22 cellular contexts compared by ENCODE assay signal in the genomic region with DNA sequence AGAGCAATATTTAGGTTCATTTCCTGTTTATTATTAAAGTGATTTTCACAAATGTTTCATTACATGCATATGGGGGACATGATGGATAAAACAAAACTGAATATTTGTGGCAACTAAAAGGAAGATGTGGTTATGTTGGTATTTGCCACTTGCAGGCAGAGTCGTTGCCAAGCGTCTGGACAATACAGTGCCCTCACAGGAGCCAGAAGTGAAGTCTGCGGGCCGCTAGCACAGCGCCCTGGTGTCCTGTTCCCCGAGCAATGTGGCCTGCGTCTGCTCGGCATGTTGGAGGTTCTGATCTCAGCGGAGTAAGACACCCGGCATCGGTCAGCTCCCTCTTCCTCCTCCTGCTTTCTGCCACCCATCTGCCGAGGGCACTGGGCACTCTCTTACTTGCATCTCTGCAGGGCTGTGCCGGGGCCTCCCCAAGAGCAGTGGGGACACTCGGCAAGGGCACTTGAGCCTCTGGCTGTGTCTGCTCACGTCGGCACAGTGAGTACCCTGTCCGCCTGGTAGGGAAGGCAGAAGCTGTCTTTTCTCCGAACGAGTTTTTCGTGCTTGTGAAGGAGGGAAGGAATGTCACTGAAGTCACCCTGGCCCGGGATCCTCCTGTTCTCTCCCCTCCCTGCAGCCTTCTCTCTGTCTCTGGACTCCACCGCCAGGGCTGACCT. TPM values are rescaled to one million over a fixed set of nuclear protein-coding genes. Genes with fewer than 3 reads are reported as not detected.
DNase-seq lines count a peak whose midpoint lies in the region; ATAC-seq, FAIRE-seq and TF ChIP-seq lines count a peak whose summit lies in the region.
"Had no signal": no experiment of that assay in that cellular context is flagged by ENCODE, and none has a peak within 500 bp of the region (broad histone marks: within the 10 kb centered on the region; RNA-seq: fewer than 3 reads in every experiment).

No MANE protein-coding gene starts in this region.

- H3K4me1 Mint-ChIP-seq in natural killer cell = no peaks in the 10 kb centered on the region
- H3K4me1 Mint-ChIP-seq: activated CD8-positive, alpha-beta memory T cell treated with anti-CD3 and anti-CD28 coated beads, Interleukin-2, amount 10 ng/mL, durations not matched to agents 7 days and 5 days; naive thymus-derived CD4-positive, alpha-beta T cell had no signal

- DNase-seq in HT1080 (ENCODE audit: low read depth) (peak; percentile 16), K562 (ENCODE audit: extremely low read depth in 1 of 4, low spot score in 3 of 4) (no peak), mesenchymal stem cell (peak; percentile 13), natural killer cell (no peak), HAP-1 (ENCODE audit: low spot score in 2 of 2) (no peak)
- DNase-seq: activated CD8-positive, alpha-beta memory T cell treated with anti-CD3 and anti-CD28 coated beads, Interleukin-2, amount 10 ng/mL, durations not matched to agents 7 days and 5 days; activated gamma-delta T cell; AML-193; esophagus squamous epithelium; Karpas-422; naive thymus-derived CD4-positive, alpha-beta T cell; NCI-H1694; NCI-H510A treated with DMSO at 0.1 percent for 48 hours; PC-3; stomach; WERI-Rb-1 had no signal

- H2AFZ ChIP-seq in K562 (ENCODE audit: low read depth, low read length) (peak overlapping the region; percentile 68), mesenchymal stem cell (ENCODE audit: low read depth, low read length) (no peak overlapping the region)

- H3K36me3 Mint-ChIP-seq in natural killer cell = no peaks in the 10 kb centered on the region
- H3K36me3 Mint-ChIP-seq: activated CD8-positive, alpha-beta memory T cell treated with anti-CD3 and anti-CD28 coated beads, Interleukin-2, amount 10 ng/mL, durations not matched to agents 7 days and 5 days; naive thymus-derived CD4-positive, alpha-beta T cell had no signal

- no peaks in the 10 kb centered on the region for H4K20me1 ChIP-seq in BLaER1
- H4K20me1 ChIP-seq in K562 (replicated peaks; ENCODE audit: control insufficient read depth, insufficient read depth, low read length) = no peaks in the 10 kb centered on the region

- no peak overlapping the region for H3K27ac ChIP-seq in BLaER1
- H3K27ac ChIP-seq in K562 (ENCODE audit: extremely low read depth, low read depth, low read length) = no peak overlapping the region
- no peak overlapping the region for H3K27ac ChIP-seq in mesenchymal stem cell (ENCODE audit: low read length, poor library complexity, severe bottlenecking)
- no peak overlapping the region for H3K27ac ChIP-seq in gastroesophageal sphincter
- H3K27ac ChIP-seq: ascending aorta, esophagus squamous epithelium, prostate gland, stomach, WERI-Rb-1 had no signal

- H3K9me1 ChIP-seq in K562 (ENCODE audit: control insufficient read depth, insufficient read depth, low read length) = no peaks in the 10 kb centered on the region

- no peak overlapping the region for H3K23ac ChIP-seq in mesenchymal stem cell (ENCODE audit: low read length in 2 of 2)

- TF ChIP-seq CTCF in K562 (IDR thresholded peaks at IDR 0.05 in 2 of 3, conservative IDR thresholded peaks at IDR 0.05 in 1 of 3; ENCODE audit: insufficient read depth in 2 of 3, low read depth in 1 of 3, low read length in 3 of 3) (no peak), gastroesophageal sphincter (IDR thresholded peaks at IDR 0.05) (no peak), natural killer cell (IDR thresholded peaks at IDR 0.05) (no peak)

- H3K79me1 ChIP-seq in mesenchymal stem cell (replicated peaks; ENCODE audit: low read length, poor library complexity, severe bottlenecking) = no peaks in the 10 kb centered on the region

- H3K4me3 Mint-ChIP-seq in natural killer cell = no peak overlapping the region
- H3K4me3 Mint-ChIP-seq: activated CD8-positive, alpha-beta memory T cell treated with anti-CD3 and anti-CD28 coated beads, Interleukin-2, amount 10 ng/mL, durations not matched to agents 7 days and 5 days; naive thymus-derived CD4-positive, alpha-beta T cell had no signal

- TF ChIP-seq EP300 in K562 (IDR thresholded peaks at IDR 0.05; ENCODE audit: low read length) = no peak
- TF ChIP-seq EP300 in gastroesophageal sphincter (IDR thresholded peaks at IDR 0.05) = no peak

- no peak for TF ChIP-seq POLR2A in K562 (conservative IDR thresholded peaks at IDR 0.05)
- TF ChIP-seq POLR2A in gastroesophageal sphincter (IDR thresholded peaks at IDR 0.05) = no peak

- no peaks in the 10 kb centered on the region for H3K79me2 ChIP-seq in K562 (ENCODE audit: control insufficient read depth, insufficient read depth, low read length)

- H3K4me2 ChIP-seq in BLaER1 (0 out of 2 replicates have a peak overlapping the region, but pooled peaks have one; percentile 2), K562 (ENCODE audit: insufficient read depth, low read length) (no peak overlapping the region), mesenchymal stem cell (ENCODE audit: low read length, poor library complexity, severe bottlenecking) (no peak overlapping the region)

- H3K9ac ChIP-seq in BLaER1 (no peak overlapping the region), K562 (ENCODE audit: insufficient read depth in 1 of 2, low read depth in 2 of 2, low read length in 2 of 2) (peak overlapping the region in 1 of 2 experiments; percentile 10; a peak in 1 of 4 replicates), mesenchymal stem cell (ENCODE audit: low read length) (no peak overlapping the region)

- H3K18ac ChIP-seq in mesenchymal stem cell (ENCODE audit: low read depth in 1 of 2, low read length in 2 of 2) = no peak overlapping the region

- no peak overlapping the region for H3K14ac ChIP-seq in mesenchymal stem cell (ENCODE audit: low read length in 2 of 2)

- H3K4me3 ChIP-seq in BLaER1 = no peak overlapping the region
- no peak overlapping the region for H3K4me3 ChIP-seq in K562
- no peak overlapping the region for H3K4me3 ChIP-seq in mesenchymal stem cell (ENCODE audit: insufficient read depth in 1 of 2, low read depth in 1 of 2, low read length in 2 of 2)
- H3K4me3 ChIP-seq in gastroesophageal sphincter = no peak overlapping the region
- H3K4me3 ChIP-seq in HAP-1 = no peak overlapping the region
- H3K4me3 ChIP-seq: ascending aorta, esophagus squamous epithelium, prostate gland, stomach had no signal

- no peaks in the 10 kb centered on the region for H3K27me3 ChIP-seq in BLaER1
- H3K27me3 ChIP-seq in K562 (ENCODE audit: control insufficient read depth in 2 of 2, insufficient read depth in 2 of 2, low read length in 2 of 2) = peaks cover 0 to 11% of the 10 kb centered on the region in 2 experiments; a peak in 2 of 5 replicates
- H3K27me3 ChIP-seq in mesenchymal stem cell (ENCODE audit: control insufficient read depth in 1 of 2, insufficient read depth in 1 of 2, low read length in 2 of 2) = peaks cover 0 to 45% of the 10 kb centered on the region in 2 experiments
- H3K27me3 ChIP-seq in gastroesophageal sphincter = peaks cover 12% of the 10 kb centered on the region
- no peaks in the 10 kb centered on the region for H3K27me3 ChIP-seq in HAP-1 (ENCODE audit: low read depth)
- H3K27me3 ChIP-seq: ascending aorta had no signal

- no peak overlapping the region for H4K91ac ChIP-seq in mesenchymal stem cell (ENCODE audit: low read length)

- WGBS in K562 (ENCODE audit: insufficient coverage, low coverage, missing lambda C conversion rate) = 38% methylated on average over 15 of the region's 22 CpGs
- WGBS in mesenchymal stem cell = 78% methylated on average over 19 of the region's 22 CpGs
- WGBS in gastroesophageal sphincter (ENCODE audit: low coverage in 1 of 2), 2 donors = 41 to 66% methylated on average over 8 to 9 of the region's 22 CpGs

- in situ Hi-C loops in K562 (cut with MboI) = no loop called here
- in situ Hi-C loops in HAP-1 (cut with MboI; ENCODE audit: low sequenced_read_pairs) = no loop called here

- BruUV-seq in K562 (replicated peaks; lab: Mats Ljungman, UMichigan) = no TSS peak

- H4K8ac ChIP-seq in mesenchymal stem cell (ENCODE audit: low read length) = no peak overlapping the region

- TF ChIP-seq RAD21 in K562 (CRISPR knock-in tag; conservative IDR thresholded peaks at IDR 0.05 in 1 of 2, IDR thresholded peaks at IDR 0.05 in 1 of 2) = no peak

- CTCF ChIA-PET in K562 (lab: Yijun Ruan, JAX; ENCODE audit: low intra/inter-chr PET ratio) = no interaction called here

- peaks cover 14 to 15% of the 10 kb centered on the region in 2 donors for H3K27me3 Mint-ChIP-seq in natural killer cell (ENCODE audit: low read depth in 2 of 2)

- H2BK15ac ChIP-seq in mesenchymal stem cell (ENCODE audit: low read depth, poor library complexity, severe bottlenecking) = no peak overlapping the region

- H2BK12ac ChIP-seq in mesenchymal stem cell (ENCODE audit: low read length in 2 of 2) = no peak overlapping the region

- POLR2A ChIA-PET in K562 (lab: Yijun Ruan, JAX) = interaction anchor here (0.6 to 0.8 kb wide), 4 partner anchors 10 to 197 kb away, joined by 3 to 4 read pairs (median 3); no protein-coding TSS in a partner anchor

- intact Hi-C loops in K562 (cut with micrococcal nuclease) = no loop called here
- intact Hi-C loops in natural killer cell (cut with micrococcal nuclease) = no loop called here

- H2BK5ac ChIP-seq in mesenchymal stem cell (ENCODE audit: low read depth, low read length, poor library complexity, severe bottlenecking) = no peak overlapping the region

- FAIRE-seq in K562 (lab: Jason Lieb, UNC) = no peak
- FAIRE-seq: GM19239 had no signal

- no peak overlapping the region for H2AK5ac ChIP-seq in mesenchymal stem cell (ENCODE audit: low read length, severe bottlenecking)

- no peak for ATAC-seq in K562
- no peak for ATAC-seq in HG02588 (IDR thresholded peaks at IDR 0.05; ENCODE audit: unreplicated experiment)
- no peak for ATAC-seq in gastroesophageal sphincter
- ATAC-seq in natural killer cell = no peak
- ATAC-seq: activated CD8-positive, alpha-beta memory T cell treated with anti-CD3 and anti-CD28 coated beads, Interleukin-2, amount 10 ng/mL, durations not matched to agents 7 days and 5 days; naive thymus-derived CD4-positive, alpha-beta T cell had no signal

- no peak overlapping the region for H2BK120ac ChIP-seq in mesenchymal stem cell (ENCODE audit: low read depth, low read length)

- H3K36me3 ChIP-seq in BLaER1 (no peaks in the 10 kb centered on the region), K562 (ENCODE audit: control insufficient read depth, insufficient read depth, low read length) (no peaks in the 10 kb centered on the region), mesenchymal stem cell (ENCODE audit: control insufficient read depth in 1 of 2, insufficient read depth in 2 of 2, low read depth in 1 of 2, low read length in 2 of 2) (no peaks in the 10 kb centered on the region), gastroesophageal sphincter (peaks cover 0 to 11% of the 10 kb centered on the region in 2 donors), HAP-1 (replicated peaks) (no peaks in the 10 kb centered on the region)
- H3K36me3 ChIP-seq: ascending aorta, esophagus squamous epithelium, prostate gland, stomach, WERI-Rb-1 had no signal

- no peak overlapping the region for H3K4ac ChIP-seq in mesenchymal stem cell (ENCODE audit: low read depth in 1 of 2, low read length in 2 of 2)

- no peaks in the 10 kb centered on the region for H3K9me3 ChIP-seq in BLaER1
- no peaks in the 10 kb centered on the region for H3K9me3 ChIP-seq in K562 (replicated peaks; ENCODE audit: control insufficient read depth, insufficient read depth, low read depth, low read length)
- H3K9me3 ChIP-seq in mesenchymal stem cell (ENCODE audit: control insufficient read depth, low read length) = no peaks in the 10 kb centered on the region
- no peaks in the 10 kb centered on the region for H3K9me3 ChIP-seq in gastroesophageal sphincter
- H3K9me3 ChIP-seq in HAP-1 = no peaks in the 10 kb centered on the region
- H3K9me3 ChIP-seq: ascending aorta, esophagus squamous epithelium, prostate gland, stomach had no signal

- no peak overlapping the region for H3K27ac Mint-ChIP-seq in natural killer cell
- H3K27ac Mint-ChIP-seq: activated CD8-positive, alpha-beta memory T cell treated with anti-CD3 and anti-CD28 coated beads, Interleukin-2, amount 10 ng/mL, durations not matched to agents 7 days and 5 days; naive thymus-derived CD4-positive, alpha-beta T cell had no signal

- no peaks in the 10 kb centered on the region for H3K9me3 Mint-ChIP-seq in natural killer cell

- peaks cover 13% of the 10 kb centered on the region for H3K4me1 ChIP-seq in BLaER1
- peaks cover 0 to 3% of the 10 kb centered on the region in 2 experiments; a peak in 1 of 5 replicates for H3K4me1 ChIP-seq in K562 (replicated peaks in 1 of 2; ENCODE audit: control insufficient read depth in 2 of 2, insufficient read depth in 2 of 2, low read length in 2 of 2)
- peaks cover 10% of the 10 kb centered on the region for H3K4me1 ChIP-seq in mesenchymal stem cell (ENCODE audit: control insufficient read depth, insufficient read depth, low read depth, low read length)
- H3K4me1 ChIP-seq in gastroesophageal sphincter = no peaks in the 10 kb centered on the region
- H3K4me1 ChIP-seq in HAP-1 = no peaks in the 10 kb centered on the region
- H3K4me1 ChIP-seq: ascending aorta, esophagus squamous epithelium, prostate gland, stomach had no signal

RNA-seq across cellular contexts. Expression of a gene that starts 10.5 kb away (rescaled TPM):
- 102 and 113 TPM in 2 replicates for total RNA-seq in HT1080 (2014; rRNA removed; shearing (Covaris generic))
- polyA plus RNA-seq in HT1080 (2015; cell fraction: cytosol; rRNA removed) = 85.4 and 90.9 TPM in 2 replicates
- polyA plus RNA-seq in HT1080 (2015; cell fraction: nucleus; rRNA removed) = 78.7 and 86.7 TPM in 2 replicates
- 25.0 and 72.9 TPM in 2 replicates for total RNA-seq in K562 (2011; cell fraction: chromatin; rRNA removed; ENCODE audit: low replicate concordance)
- 53.6 and 60.0 TPM in 2 replicates for total RNA-seq in K562 (2011; cell fraction: nucleolus; rRNA removed)
- 38.6 and 40.0 TPM in 2 replicates for total RNA-seq in K562 (2011; cell fraction: nucleoplasm; rRNA removed)
- total RNA-seq in K562 (2014; rRNA removed) (110 and 158 TPM in 2 replicates), K562 (2014; rRNA removed; fragmentation: Illumina TruSeq; extraction: Trizol) (15.6 and 19.4 TPM in 2 replicates), K562 (2015; rRNA removed; fragmentation: Illumina TruSeq; extraction: Trizol) (43.0 and 46.7 TPM in 2 replicates), K562 (2021) (125 and 128 TPM in 2 replicates), gastroesophageal sphincter (10 to 100 TPM; 20.8 to 34.5 (median 23.4) TPM), natural killer cell (10 to 100 TPM in 2 of 3 donors, 1 to 10 TPM in 1; 9.3 to 15.5 (median 13.7) TPM)
- polyA plus RNA-seq in K562 (2011; rRNA removed) (34.1 and 51.4 TPM in 2 replicates), K562 (2014; fragmentation: Illumina TruSeq; extraction: Trizol) (70.4 and 136 TPM in 2 replicates), K562 (2014; fragmentation: Nextera tagmentation; extraction: Ambion mirVana) (1 to 10 TPM; 1.3 to 1.6 TPM), K562 (2014; rRNA removed) (75.2 and 82.3 TPM in 2 replicates)
- polyA plus RNA-seq in K562 (2011; cell fraction: cytosol; rRNA removed) = 41.6 and 126 TPM in 2 replicates
- polyA plus RNA-seq in K562 (2011; cell fraction: nucleus; rRNA removed) = 57.2 and 116 TPM in 2 replicates
- 74.1 and 75.9 TPM in 2 replicates for polyA plus RNA-seq in K562 (2012)
- 18.4 and 27.6 TPM in 2 replicates for polyA minus RNA-seq in K562 (2011; rRNA and poly(A)+ RNA removed)
- polyA minus RNA-seq in K562 (2011; cell fraction: cytosol; rRNA and poly(A)+ RNA removed) = 57.8 and 61.9 TPM in 2 replicates
- polyA minus RNA-seq in K562 (2011; cell fraction: nucleus; rRNA and poly(A)+ RNA removed) = 24.0 and 25.8 TPM in 2 replicates
- polyA plus RNA-seq in mesenchymal stem cell (2013, experiment 1 of 2) = 14.5 TPM
- 15.3 TPM for polyA plus RNA-seq in mesenchymal stem cell (2013, experiment 2 of 2)

RNA-seq across cellular contexts. Expression of a gene that starts 46.0 kb away (rescaled TPM):
- total RNA-seq in HT1080 (2014; rRNA removed; shearing (Covaris generic)) = 304 and 404 TPM in 2 replicates
- 423 and 488 TPM in 2 replicates for polyA plus RNA-seq in HT1080 (2015; cell fraction: cytosol; rRNA removed)
- polyA plus RNA-seq in HT1080 (2015; cell fraction: nucleus; rRNA removed) = 188 and 206 TPM in 2 replicates
- total RNA-seq in K562 (2011; cell fraction: chromatin; rRNA removed; ENCODE audit: low replicate concordance) = 4.2 and 18.3 TPM in 2 replicates
- 30.4 and 33.7 TPM in 2 replicates for total RNA-seq in K562 (2011; cell fraction: nucleolus; rRNA removed)
- total RNA-seq in K562 (2011; cell fraction: nucleoplasm; rRNA removed) = 12.2 and 13.5 TPM in 2 replicates
- total RNA-seq in K562 (2014; rRNA removed) = 108 and 141 TPM in 2 replicates
- total RNA-seq in K562 (2014; rRNA removed; fragmentation: Illumina TruSeq; extraction: Trizol) = 6.0 and 7.2 TPM in 2 replicates
- total RNA-seq in K562 (2015; rRNA removed; fragmentation: Illumina TruSeq; extraction: Trizol) = 25.3 and 29.2 TPM in 2 replicates
- total RNA-seq in K562 (2021) = 81.7 and 82.4 TPM in 2 replicates
- 29.0 and 49.9 TPM in 2 replicates for polyA plus RNA-seq in K562 (2011; rRNA removed)
- 81.9 and 251 TPM in 2 replicates for polyA plus RNA-seq in K562 (2011; cell fraction: cytosol; rRNA removed)
- polyA plus RNA-seq in K562 (2011; cell fraction: nucleus; rRNA removed) = 42.5 and 50.8 TPM in 2 replicates
- 45.5 and 82.4 TPM in 2 replicates for polyA plus RNA-seq in K562 (2012)
- 11.5 and 38.8 TPM in 2 replicates for polyA plus RNA-seq in K562 (2014; fragmentation: Illumina TruSeq; extraction: Trizol)
- 10 to 100 TPM in 1 of 2 experiments, 1 to 10 TPM in 1; 4.9 to 18.0 TPM for polyA plus RNA-seq in K562 (2014; fragmentation: Nextera tagmentation; extraction: Ambion mirVana)
- polyA plus RNA-seq in K562 (2014; rRNA removed) = 126 and 139 TPM in 2 replicates
- 2.7 and 3.9 TPM in 2 replicates for polyA minus RNA-seq in K562 (2011; rRNA and poly(A)+ RNA removed)
- 15.2 and 30.7 TPM in 2 replicates for polyA minus RNA-seq in K562 (2011; cell fraction: cytosol; rRNA and poly(A)+ RNA removed)
- 7.3 and 7.7 TPM in 2 replicates for polyA minus RNA-seq in K562 (2011; cell fraction: nucleus; rRNA and poly(A)+ RNA removed)
- 245 TPM for polyA plus RNA-seq in mesenchymal stem cell (2013, experiment 1 of 2)
- polyA plus RNA-seq in mesenchymal stem cell (2013, experiment 2 of 2) = 258 TPM
- 100 to 1,000 TPM; 112 to 240 (median 178) TPM for total RNA-seq in gastroesophageal sphincter
- total RNA-seq in natural killer cell = 10 to 100 TPM; 52.1 to 81.7 (median 59.3) TPM

RNA-seq across cellular contexts. Expression of a gene that starts 54.2 kb away (rescaled TPM):
- 22.5 and 34.6 TPM in 2 replicates for total RNA-seq in HT1080 (2014; rRNA removed; shearing (Covaris generic))
- 23.0 and 24.4 TPM in 2 replicates for polyA plus RNA-seq in HT1080 (2015; cell fraction: cytosol; rRNA removed)
- polyA plus RNA-seq in HT1080 (2015; cell fraction: nucleus; rRNA removed) = 13.7 and 16.5 TPM in 2 replicates
- 25.0 and 49.3 TPM in 2 replicates for total RNA-seq in K562 (2011; cell fraction: chromatin; rRNA removed; ENCODE audit: low replicate concordance)
- total RNA-seq in K562 (2011; cell fraction: nucleolus; rRNA removed) = 30.9 and 31.7 TPM in 2 replicates
- 31.2 and 31.8 TPM in 2 replicates for total RNA-seq in K562 (2011; cell fraction: nucleoplasm; rRNA removed)
- total RNA-seq in K562 (2014; rRNA removed) (23.7 and 28.4 TPM in 2 replicates), K562 (2014; rRNA removed; fragmentation: Illumina TruSeq; extraction: Trizol) (8.1 and 9.6 TPM in 2 replicates), K562 (2015; rRNA removed; fragmentation: Illumina TruSeq; extraction: Trizol) (11.7 and 12.4 TPM in 2 replicates), K562 (2021) (26.3 and 27.8 TPM in 2 replicates), gastroesophageal sphincter (10 to 100 TPM; 15.8 to 21.7 (median 19.2) TPM), natural killer cell (10 to 100 TPM in 1 of 3 donors, 1 to 10 TPM in 2; 6.5 to 12.4 (median 9.3) TPM)
- polyA plus RNA-seq in K562 (2011; rRNA removed) (13.9 and 14.0 TPM in 2 replicates), K562 (2014; fragmentation: Illumina TruSeq; extraction: Trizol) (15.0 TPM in 2 replicates), K562 (2014; fragmentation: Nextera tagmentation; extraction: Ambion mirVana) (1 to 10 TPM; 3.3 to 4.6 TPM), K562 (2014; rRNA removed) (25.3 and 27.7 TPM in 2 replicates)
- polyA plus RNA-seq in K562 (2011; cell fraction: cytosol; rRNA removed) = 17.7 and 40.8 TPM in 2 replicates
- polyA plus RNA-seq in K562 (2011; cell fraction: nucleus; rRNA removed) = 13.2 and 14.3 TPM in 2 replicates
- 12.8 and 15.3 TPM in 2 replicates for polyA plus RNA-seq in K562 (2012)
- 15.7 and 17.6 TPM in 2 replicates for polyA minus RNA-seq in K562 (2011; rRNA and poly(A)+ RNA removed)
- 9.4 and 11.2 TPM in 2 replicates for polyA minus RNA-seq in K562 (2011; cell fraction: cytosol; rRNA and poly(A)+ RNA removed)
- polyA minus RNA-seq in K562 (2011; cell fraction: nucleus; rRNA and poly(A)+ RNA removed) = 8.2 and 15.8 TPM in 2 replicates
- 11.0 TPM for polyA plus RNA-seq in mesenchymal stem cell (2013, experiment 1 of 2)
- 10.6 TPM for polyA plus RNA-seq in mesenchymal stem cell (2013, experiment 2 of 2)

Comparison
In these comparisons a context has a peak if more than half of its experiments do, and no peak if none do; other contexts are left out.
1. DNase-seq: peak in HT1080 (single experiment) and mesenchymal stem cell (single experiment); none in K562 (0 of 4), natural killer cell (single experiment) and HAP-1 (0 of 2).